ENCODE assay signal across 26 cellular contexts in genomic region chr21:46352913-46353312, GRCh38.
"Had no signal": no experiment of that assay in that cellular context is flagged by ENCODE, and none has a peak within 500 bp of the region (broad histone marks: within the 10 kb centered on the region; RNA-seq: fewer than 3 reads in every experiment).

No MANE protein-coding gene starts in this region.

- H3K9me3 Mint-ChIP-seq: activated CD4-positive, alpha-beta memory T cell treated with anti-CD3 and anti-CD28 coated beads, Interleukin-2, amount 10 ng/mL, durations not matched to agents 7 days and 5 days; activated CD4-positive, alpha-beta T cell treated with anti-CD3 and anti-CD28 coated beads, Interleukin-2, amount 10 ng/mL, durations not matched to agents 24 days and 14 days; activated T-cell treated with anti-CD3 and anti-CD28 coated beads, Interleukin-2, amount 50 U/mL, for 4 hours; activated T-helper 17 cell treated with anti-CD3 and anti-CD28 coated beads, Interleukin-2, amount 50 U/mL, for 72 hours; central memory CD8-positive, alpha-beta T cell; T-helper 2 cell treated with Interferon-gamma antibody and Interleukin-4, amounts not matched to agents 5 μg/mL and 100 μg/mL, for 36 hours had no signal

- DNase-seq: activated CD4-positive, alpha-beta memory T cell treated with anti-CD3 and anti-CD28 coated beads, Interleukin-2, amount 10 ng/mL, durations not matched to agents 7 days and 5 days; activated CD4-positive, alpha-beta T cell treated with anti-CD3 and anti-CD28 coated beads for 36 hours; activated CD4-positive, alpha-beta T cell treated with anti-CD3 and anti-CD28 coated beads, Interleukin-2, amount 10 ng/mL, durations not matched to agents 24 days and 14 days; activated CD4-positive, CD25-positive, alpha-beta regulatory T cell; activated CD4-positive, CD25-positive, alpha-beta regulatory T cell treated with anti-CD3 and anti-CD28 coated beads, Interleukin-2, amount 50 U/mL, for 72 hours; activated effector memory CD4-positive, alpha-beta T cell treated with Interleukin-2 at 50 U/mL for 16 hours; activated gamma-delta T cell treated with Interleukin-2 at 50 U/mL for 16 hours; activated naive CD4-positive, alpha-beta T cell treated with anti-CD3 and anti-CD28 coated beads, Interleukin-2, amount 50 U/mL, for 16 hours; activated naive CD4-positive, alpha-beta T cell treated with Interleukin-2 at 50 U/mL for 16 hours; activated T-cell treated with anti-CD3 and anti-CD28 coated beads, Interleukin-2, amount 50 U/mL, for 4 hours; amniotic stem cell; anterior cingulate cortex; brain microvascular endothelial cell; cortex of kidney; dermis blood vessel endothelial cell; effector CD4-positive, alpha-beta T cell; esophagus squamous epithelium; foreskin melanocyte; T-helper 1 cell; T-helper 17 cell; T1000 had no signal

- H3K27me3 Mint-ChIP-seq: activated CD4-positive, alpha-beta memory T cell treated with anti-CD3 and anti-CD28 coated beads, Interleukin-2, amount 10 ng/mL, durations not matched to agents 7 days and 5 days; activated CD4-positive, alpha-beta T cell treated with anti-CD3 and anti-CD28 coated beads for 36 hours; activated CD4-positive, alpha-beta T cell treated with anti-CD3 and anti-CD28 coated beads, Interleukin-2, amount 10 ng/mL, durations not matched to agents 24 days and 14 days; activated naive CD8-positive, alpha-beta T cell; activated T-helper 17 cell treated with anti-CD3 and anti-CD28 coated beads, Interleukin-2, amount 50 U/mL, for 72 hours; central memory CD8-positive, alpha-beta T cell; T-helper 17 cell had no signal

- ATAC-seq: activated CD4-positive, alpha-beta T cell treated with anti-CD3 and anti-CD28 coated beads for 36 hours; activated T-cell treated with anti-CD3 and anti-CD28 coated beads, Interleukin-2, amount 50 U/mL, for 4 hours; activated T-helper 17 cell treated with anti-CD3 and anti-CD28 coated beads, Interleukin-2, amount 50 U/mL, for 72 hours; T-helper 17 cell had no signal

- H3K9me3 ChIP-seq: esophagus squamous epithelium had no signal

- H3K27ac Mint-ChIP-seq: activated CD4-positive, alpha-beta memory T cell treated with anti-CD3 and anti-CD28 coated beads, Interleukin-2, amount 10 ng/mL, durations not matched to agents 7 days and 5 days; activated CD4-positive, alpha-beta T cell treated with anti-CD3 and anti-CD28 coated beads for 36 hours; activated CD4-positive, alpha-beta T cell treated with anti-CD3 and anti-CD28 coated beads, Interleukin-2, amount 10 ng/mL, durations not matched to agents 24 days and 14 days; activated naive CD8-positive, alpha-beta T cell; activated T-helper 17 cell treated with anti-CD3 and anti-CD28 coated beads, Interleukin-2, amount 50 U/mL, for 72 hours; T-helper 2 cell treated with Interferon-gamma antibody and Interleukin-4, amounts not matched to agents 5 μg/mL and 100 μg/mL, for 36 hours had no signal

- H3K27ac ChIP-seq: brain microvascular endothelial cell, epithelial cell of prostate, esophagus squamous epithelium had no signal

- H3K4me3 Mint-ChIP-seq: activated CD4-positive, alpha-beta memory T cell treated with anti-CD3 and anti-CD28 coated beads, Interleukin-2, amount 10 ng/mL, durations not matched to agents 7 days and 5 days; activated CD4-positive, alpha-beta T cell treated with anti-CD3 and anti-CD28 coated beads for 36 hours; activated CD4-positive, alpha-beta T cell treated with anti-CD3 and anti-CD28 coated beads, Interleukin-2, amount 10 ng/mL, durations not matched to agents 24 days and 14 days; activated naive CD8-positive, alpha-beta T cell; activated T-cell treated with anti-CD3 and anti-CD28 coated beads, Interleukin-2, amount 50 U/mL, for 4 hours; activated T-helper 17 cell treated with anti-CD3 and anti-CD28 coated beads, Interleukin-2, amount 50 U/mL, for 72 hours; central memory CD8-positive, alpha-beta T cell; T-helper 17 cell; T-helper 2 cell treated with Interferon-gamma antibody and Interleukin-4, amounts not matched to agents 5 μg/mL and 100 μg/mL, for 36 hours had no signal

- H3K27me3 ChIP-seq: brain microvascular endothelial cell, esophagus squamous epithelium had no signal

- H3K4me1 Mint-ChIP-seq: activated CD4-positive, alpha-beta memory T cell treated with anti-CD3 and anti-CD28 coated beads, Interleukin-2, amount 10 ng/mL, durations not matched to agents 7 days and 5 days; activated CD4-positive, alpha-beta T cell treated with anti-CD3 and anti-CD28 coated beads for 36 hours; activated CD4-positive, alpha-beta T cell treated with anti-CD3 and anti-CD28 coated beads, Interleukin-2, amount 10 ng/mL, durations not matched to agents 24 days and 14 days; activated T-helper 17 cell treated with anti-CD3 and anti-CD28 coated beads, Interleukin-2, amount 50 U/mL, for 72 hours; central memory CD8-positive, alpha-beta T cell had no signal

- H3K4me3 ChIP-seq: esophagus squamous epithelium had no signal
